ENCODE assay signal across 23 cellular contexts in genomic region chr3:113238503-113238902, GRCh38. TPM values are rescaled to one million over a fixed set of nuclear protein-coding genes. Genes with fewer than 3 reads are reported as not detected.
DNase-seq lines count a peak whose midpoint lies in the region; ATAC-seq, FAIRE-seq and TF ChIP-seq lines count a peak whose summit lies in the region.
"Had no signal": no experiment of that assay in that cellular context is flagged by ENCODE, and none has a peak within 500 bp of the region (broad histone marks: within the 10 kb centered on the region; RNA-seq: fewer than 3 reads in every experiment).

No MANE protein-coding gene starts in this region.

- H2BK120ac ChIP-seq in H1 (replicated peaks; ENCODE audit: low read depth, low read length) = no peak overlapping the region

- H3K14ac ChIP-seq in H1 (ENCODE audit: insufficient read length) = no peak overlapping the region

- H4K91ac ChIP-seq in H1 (replicated peaks; ENCODE audit: insufficient read length, low read length) = no peak overlapping the region

- H3K9ac ChIP-seq in H1 (replicated peaks in 1 of 4; ENCODE audit: extremely low read depth in 1 of 4, low read depth in 3 of 4, low read length in 3 of 4) (no peak overlapping the region), neural progenitor cell (no peak overlapping the region)
- H3K9ac ChIP-seq: GM23248 had no signal

- H3K27me3 ChIP-seq in H1 (replicated peaks in 1 of 4; ENCODE audit: control insufficient read depth in 3 of 4, extremely low read depth in 1 of 4, insufficient read depth in 3 of 4, low read length in 3 of 4) (no peaks in the 10 kb centered on the region), neural progenitor cell (no peaks in the 10 kb centered on the region)
- H3K27me3 ChIP-seq: Peyer's patch, SJSA1 had no signal

- WGBS in H1 (ENCODE audit: extremely low coverage in 1 of 2, insufficient coverage in 1 of 2, insufficient read length in 1 of 2, insufficient replicate concordance in 2 of 2, low coverage in 1 of 2, low lambda C conversion rate in 2 of 2, missing lambda C conversion rate in 1 of 2), 2 experiments = 92% methylated on average over 2 of the region's 2 CpGs; no CpG with 5 or more reads in 1 of the 2 experiments

- no peak overlapping the region for H2BK15ac ChIP-seq in H1 (ENCODE audit: low read length)

- H3K4me1 Mint-ChIP-seq in neural progenitor cell (peaks cover 87% of the 10 kb centered on the region), progenitor cell of endocrine pancreas (ENCODE audit: low read depth) (peaks cover 18% of the 10 kb centered on the region)
- H3K4me1 Mint-ChIP-seq in activated T-cell treated with anti-CD3 and anti-CD28 coated beads, Interleukin-2, amount 50 U/mL, for 72 hours (ENCODE audit: low read depth) = peaks cover 14% of the 10 kb centered on the region
- H3K4me1 Mint-ChIP-seq: B cell had no signal

- H3K79me1 ChIP-seq in H1 (ENCODE audit: low read depth, low read length) = no peaks in the 10 kb centered on the region

- no peak overlapping the region for H2AK5ac ChIP-seq in H1 (ENCODE audit: low read depth, low read length)

- H3K56ac ChIP-seq in H1 (replicated peaks; ENCODE audit: insufficient read length, low read depth, low read length) = no peak overlapping the region

- CTCF ChIA-PET in H1 (lab: Charles Lee; ENCODE audit: partially characterized antibody) = interaction anchor here (0.6 to 4.0 kb wide), 16 partner anchors 10 to 430 kb away, joined by 3 to 21 read pairs (median 4); no protein-coding TSS in a partner anchor

- H3K4me3 Mint-ChIP-seq in neural progenitor cell (no peak overlapping the region), progenitor cell of endocrine pancreas (ENCODE audit: low read depth) (no peak overlapping the region)
- no peak overlapping the region for H3K4me3 Mint-ChIP-seq in activated T-cell treated with anti-CD3 and anti-CD28 coated beads, Interleukin-2, amount 50 U/mL, for 72 hours
- H3K4me3 Mint-ChIP-seq: B cell had no signal

- no peak for ATAC-seq in activated T-cell treated with anti-CD3 and anti-CD28 coated beads, Interleukin-2, amount 50 U/mL, for 72 hours (replicated peaks in 1 of 2)
- ATAC-seq in HG02763 (IDR thresholded peaks at IDR 0.05; ENCODE audit: unreplicated experiment) = no peak
- ATAC-seq: A549, HCT116 had no signal

- no peak overlapping the region for H4K5ac ChIP-seq in H1 (ENCODE audit: insufficient read length, low read depth, low read length)

- TF ChIP-seq CTCF in GM12872 (IDR thresholded peaks at IDR 0.05; ENCODE audit: insufficient read depth, low read depth, low read length) (0 out of 3 replicates have a peak, but pooled peaks have one; percentile 7), H1 (IDR thresholded peaks at IDR 0.05; ENCODE audit: control extremely low read depth in 1 of 3, insufficient read depth in 1 of 3, low read depth in 1 of 3, low read length in 3 of 3) (peak in 2 of 3 experiments; percentile 15 to 41; a peak in 2 of 4 replicates), neural progenitor cell (IDR thresholded peaks at IDR 0.05) (no peak), progenitor cell of endocrine pancreas (IDR thresholded peaks at IDR 0.05; ENCODE audit: unreplicated experiment) (no peak)

- H2BK20ac ChIP-seq in H1 (ENCODE audit: low read length) = no peak overlapping the region

- H3K27ac ChIP-seq in H1 (ENCODE audit: low read depth, low read length) (no peak overlapping the region), neural progenitor cell (no peak overlapping the region)
- H3K27ac ChIP-seq: A549, GM23248, Peyer's patch, SJSA1 had no signal

- FAIRE-seq in H1 (lab: Jason Lieb, UNC) = no peak
- FAIRE-seq: A549, GM18507 had no signal

- H3K27ac Mint-ChIP-seq in neural progenitor cell (peak overlapping the region; percentile 78), progenitor cell of endocrine pancreas (no peak overlapping the region)
- H3K27ac Mint-ChIP-seq in activated T-cell treated with anti-CD3 and anti-CD28 coated beads, Interleukin-2, amount 50 U/mL, for 72 hours = no peak overlapping the region
- H3K27ac Mint-ChIP-seq: B cell had no signal

- no peak overlapping the region for H3K4me2 ChIP-seq in H1 (ENCODE audit: insufficient read depth in 1 of 2, low read depth in 2 of 2, low read length in 2 of 2)
- H3K4me2 ChIP-seq in neural progenitor cell = no peak overlapping the region
- H3K4me2 ChIP-seq: A549 had no signal

- H3K9me3 ChIP-seq in H1 (ENCODE audit: insufficient read depth in 2 of 2, low read depth in 1 of 2, low read length in 1 of 2) = no peaks in the 10 kb centered on the region
- H3K9me3 ChIP-seq in neural progenitor cell (ENCODE audit: low read depth) = no peaks in the 10 kb centered on the region
- H3K9me3 ChIP-seq: A549, Peyer's patch, SJSA1 had no signal

- H3K36me3 Mint-ChIP-seq in neural progenitor cell (peaks cover 49% of the 10 kb centered on the region), progenitor cell of endocrine pancreas (ENCODE audit: insufficient read depth) (no peaks in the 10 kb centered on the region)
- no peaks in the 10 kb centered on the region for H3K36me3 Mint-ChIP-seq in activated T-cell treated with anti-CD3 and anti-CD28 coated beads, Interleukin-2, amount 50 U/mL, for 72 hours (ENCODE audit: insufficient read depth in 2 of 2)

- H3K23ac ChIP-seq in H1 (ENCODE audit: insufficient read length) = no peak overlapping the region

- peak; percentile 17 to 36; a peak in 3 of 4 replicates for TF ChIP-seq RAD21 in H1 (IDR thresholded peaks at IDR 0.05 in 1 of 2, conservative IDR thresholded peaks at IDR 0.05 in 1 of 2; ENCODE audit: low read depth in 2 of 2, low read length in 2 of 2)

- H3K18ac ChIP-seq in H1 (ENCODE audit: extremely low read depth, low read length) = no peak overlapping the region

- H3K23me2 ChIP-seq in H1 (ENCODE audit: low read depth, low read length) = no peaks in the 10 kb centered on the region

- H4K8ac ChIP-seq in H1 (ENCODE audit: extremely low read depth, insufficient read depth, low read length) = no peak overlapping the region

- H3F3A ChIP-seq in neural progenitor cell (ENCODE audit: low read depth) = peaks cover 41% of the 10 kb centered on the region

- no peak overlapping the region for H3K4me3 ChIP-seq in H1 (ENCODE audit: extremely low read depth in 1 of 4, insufficient read depth in 2 of 4, low read depth in 3 of 4, low read length in 4 of 4)
- no peak overlapping the region for H3K4me3 ChIP-seq in neural progenitor cell
- H3K4me3 ChIP-seq: A549, GM23248, Peyer's patch, SJSA1 had no signal

- H3K9me3 Mint-ChIP-seq in neural progenitor cell (no peaks in the 10 kb centered on the region), progenitor cell of endocrine pancreas (ENCODE audit: low read depth) (no peaks in the 10 kb centered on the region)
- H3K9me3 Mint-ChIP-seq in activated T-cell treated with anti-CD3 and anti-CD28 coated beads, Interleukin-2, amount 50 U/mL, for 72 hours = no peaks in the 10 kb centered on the region

- H3K4me1 ChIP-seq in H1 (replicated peaks in 1 of 4; ENCODE audit: control insufficient read depth in 3 of 4, insufficient read depth in 4 of 4, low read length in 3 of 4) (peaks cover 7 to 31% (median 14%) of the 10 kb centered on the region in 4 experiments), neural progenitor cell (peaks cover 60% of the 10 kb centered on the region)

- TF ChIP-seq EP300 in H1 (IDR thresholded peaks at IDR 0.05; ENCODE audit: borderline replicate concordance in 1 of 2, low read depth in 2 of 2, low read length in 2 of 2) = no peak

- H2AFZ ChIP-seq in H1 (ENCODE audit: low read length) (no peak overlapping the region), neural progenitor cell (replicated peaks) (no peak overlapping the region)
- H2AFZ ChIP-seq: GM23248 had no signal

- H2BK12ac ChIP-seq in H1 (ENCODE audit: low read depth, low read length) = no peak overlapping the region

- H4K20me1 ChIP-seq in H1 (replicated peaks in 1 of 2; ENCODE audit: control insufficient read depth in 1 of 2, insufficient read depth in 2 of 2, low read length in 2 of 2) (no peaks in the 10 kb centered on the region), neural progenitor cell (ENCODE audit: low read depth) (peaks cover 72% of the 10 kb centered on the region)

- no peak overlapping the region for H2BK5ac ChIP-seq in H1 (ENCODE audit: low read depth, low read length)

- peak; percentile 3 for DNase-seq in NAMALWA (ENCODE audit: low spot score)
- DNase-seq in H1 (ENCODE audit: low read depth in 1 of 2, low spot score in 2 of 2) = no peak
- no peak for DNase-seq in neural progenitor cell (ENCODE audit: low spot score)
- DNase-seq in activated T-cell treated with anti-CD3 and anti-CD28 coated beads, Interleukin-2, amount 50 U/mL, for 72 hours = no peak
- DNase-seq in progenitor cell of endocrine pancreas (ENCODE audit: low spot score, unreplicated experiment) = no peak
- DNase-seq: COR-L47, GM23248, KBM-7, NCI-H1105, NCI-H146, NCI-H2029 treated with DMSO at 0.1 percent for 48 hours, NCI-H226, NCI-H510A treated with DMSO at 0.1 percent for 48 hours, NCI-H748 treated with DMSO at 0.1 percent for 48 hours, Peyer's patch had no signal

- H3K4ac ChIP-seq in H1 (replicated peaks; ENCODE audit: insufficient read length, low read depth, low read length) = no peak overlapping the region

- no peaks in the 10 kb centered on the region for H3K79me2 ChIP-seq in H1 (ENCODE audit: control insufficient read depth in 1 of 2, insufficient read depth in 2 of 2, low read length in 2 of 2)
- peaks cover 33% of the 10 kb centered on the region for H3K79me2 ChIP-seq in neural progenitor cell (ENCODE audit: low read depth)

- POLR2A ChIA-PET in H1 (lab: Charles Lee; ENCODE audit: partially characterized antibody) = interaction anchor here (0.8 kb wide), 1 partner anchor 28 kb away, joined by 3 read pairs; the partner anchor contains the start of gene BOC

- no peak for TF ChIP-seq POLR2A in H1 (IDR thresholded peaks at IDR 0.05; ENCODE audit: control extremely low read depth in 1 of 2, low read depth in 2 of 2, low read length in 2 of 2)

- peaks cover 8% of the 10 kb centered on the region for H3K27me3 Mint-ChIP-seq in neural progenitor cell (ENCODE audit: insufficient read depth, low read depth)
- peaks cover 6% of the 10 kb centered on the region for H3K27me3 Mint-ChIP-seq in activated T-cell treated with anti-CD3 and anti-CD28 coated beads, Interleukin-2, amount 50 U/mL, for 72 hours (ENCODE audit: low read depth)
- H3K27me3 Mint-ChIP-seq in progenitor cell of endocrine pancreas = no peaks in the 10 kb centered on the region

- H3K36me3 ChIP-seq in H1 (ENCODE audit: control insufficient read depth in 2 of 4, insufficient read depth in 4 of 4, low read length in 3 of 4) (no peaks in the 10 kb centered on the region), neural progenitor cell (peaks cover 9% of the 10 kb centered on the region)
- H3K36me3 ChIP-seq: Peyer's patch, SJSA1 had no signal

RNA-seq across cellular contexts. Expression of gene BOC, which starts 27.1 kb away (rescaled TPM):
- 6.0 and 6.9 TPM in 2 replicates for total RNA-seq in H1 (2021; fragmentation: NEBNext Ultra II Directional; extraction: Animal tissue kit (Norgen Biotek cat#: 25700))
- polyA plus RNA-seq in H1 (2011; rRNA removed) = 9.3 and 10.6 TPM in 2 replicates
- 10.6 TPM for polyA plus RNA-seq in H1 (2011; cell fraction: cytosol; rRNA removed)
- polyA plus RNA-seq in H1 (2011; cell fraction: nucleus; rRNA removed) = 25.7 TPM
- polyA plus RNA-seq in H1 (2012, experiment 1 of 2) = 6.0 to 8.6 TPM (median 8.3 TPM) in 4 replicates
- polyA plus RNA-seq in H1 (2012, experiment 2 of 2) = 6.4 TPM
- 5.4 TPM for polyA plus RNA-seq in H1 (2013, experiment 1 of 2)
- 4.9 TPM for polyA plus RNA-seq in H1 (2013, experiment 2 of 2)
- 14.2 and 17.4 TPM in 2 replicates for polyA minus RNA-seq in H1 (2011; rRNA and poly(A)+ RNA removed)
- 5.9 TPM for polyA minus RNA-seq in H1 (2011; cell fraction: cytosol; rRNA and poly(A)+ RNA removed)
- 29.7 TPM for polyA minus RNA-seq in H1 (2011; cell fraction: nucleus; rRNA and poly(A)+ RNA removed)
- total RNA-seq in neural progenitor cell (ENCODE audit: low replicate concordance) (35.2 and 57.3 TPM in 2 replicates), progenitor cell of endocrine pancreas (10.8 and 14.2 TPM in 2 replicates)
- under 1 TPM; 0.19 to 0.31 TPM for total RNA-seq in activated T-cell treated with anti-CD3 and anti-CD28 coated beads, Interleukin-2, amount 50 U/mL, for 72 hours
- total RNA-seq: G401 had no signal

Comparison
In these comparisons a context has a peak if more than half of its experiments do, and no peak if none do; other contexts are left out.
1. CTCF ChIP-seq: peak in GM12872 (single experiment) and H1 (2 of 3); none in neural progenitor cell (single experiment) and progenitor cell of endocrine pancreas (single experiment).